23 cellular contexts compared by ENCODE assay signal in the genomic region with DNA sequence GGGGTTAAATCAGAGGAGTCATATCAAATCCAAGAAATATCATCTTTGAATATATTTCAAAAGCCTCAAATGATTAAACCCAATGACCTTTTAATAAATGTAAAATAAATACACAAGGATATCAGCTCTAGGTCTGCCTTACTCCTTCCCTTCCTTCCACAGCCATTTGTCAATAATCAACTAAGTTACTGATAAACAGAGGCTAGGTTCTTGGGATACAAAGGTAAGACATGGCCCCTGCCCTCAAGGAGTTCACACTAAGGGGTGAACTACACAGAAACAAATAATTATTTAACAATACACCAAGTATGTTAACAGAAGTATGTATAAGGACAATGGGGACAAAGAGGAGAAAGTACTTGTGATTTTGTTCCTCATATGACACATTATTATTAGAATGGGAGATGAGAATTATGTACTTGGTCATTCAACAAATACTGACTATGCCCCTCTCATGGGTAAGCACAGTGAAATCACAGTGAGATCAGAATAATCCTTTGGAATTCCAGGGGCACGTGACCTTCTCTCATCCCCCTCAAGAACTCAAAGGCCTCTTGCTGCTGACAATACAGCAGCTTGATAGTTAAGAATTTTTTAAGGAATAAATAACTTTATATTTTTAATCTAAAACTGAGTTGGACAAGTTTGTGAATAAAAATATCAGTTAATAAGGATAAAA. TPM values are rescaled to one million over a fixed set of nuclear protein-coding genes. Genes with fewer than 3 reads are reported as not detected.
A peak's percentile ranks its signal among the peaks of the same experiment; 100 is the strongest.
DNase-seq lines count a peak whose midpoint lies in the region; ATAC-seq, FAIRE-seq and TF ChIP-seq lines count a peak whose summit lies in the region.
"Had no signal": no experiment of that assay in that cellular context is flagged by ENCODE, and none has a peak within 500 bp of the region (broad histone marks: within the 10 kb centered on the region; RNA-seq: fewer than 3 reads in every experiment).

No MANE protein-coding gene starts in this region.

- no peak overlapping the region for H3K27ac ChIP-seq in IMR-90 (ENCODE audit: insufficient read depth, low read length)
- peak overlapping the region; percentile 20 to 75 for H3K27ac ChIP-seq in kidney (ENCODE audit: low read depth in 2 of 2, low read length in 2 of 2)
- peak overlapping the region; percentile 54 to 70 (median 61) for H3K27ac ChIP-seq in stomach
- H3K27ac ChIP-seq: HL-60, SK-N-MC had no signal

- H3K36me3 Mint-ChIP-seq in activated naive CD4-positive, alpha-beta T cell treated with anti-CD3 and anti-CD28 coated beads for 36 hours (ENCODE audit: low read depth): no peaks in the 10 kb centered on the region
- H3K36me3 Mint-ChIP-seq: CD4-positive, CD25-positive, alpha-beta regulatory T cell had no signal

- no peaks in the 10 kb centered on the region for H3K9me3 Mint-ChIP-seq in activated naive CD4-positive, alpha-beta T cell treated with anti-CD3 and anti-CD28 coated beads for 36 hours
- H3K9me3 Mint-ChIP-seq: CD4-positive, CD25-positive, alpha-beta regulatory T cell; HFFc6 had no signal

- dilution Hi-C loops in IMR-90 (cut with HindIII; ENCODE audit: low sequenced_read_pairs, unreplicated experiment): no loop called here

- H2BK120ac ChIP-seq in IMR-90 (ENCODE audit: low read depth, low read length): no peak overlapping the region

- no peak for DNase-seq in IMR-90
- no peak for DNase-seq in kidney
- DNase-seq in mucosa of gallbladder (ENCODE audit: low spot score): peak; percentile 58
- no peak for DNase-seq in stomach
- no peak for DNase-seq in BE2C
- no peak for DNase-seq in activated naive CD4-positive, alpha-beta T cell treated with anti-CD3 and anti-CD28 coated beads for 36 hours
- DNase-seq: CD4-positive, CD25-positive, alpha-beta regulatory T cell; DMS79; HFFc6; Kasumi-1; MG63; NCI-H1048; NCI-H1436; NCI-H2029; NCI-H2171; NCI-H446 treated with DMSO at 0.1 percent for 48 hours; NCI-H69; NK-92 treated with Interleukin-12 subunit alpha and Interleukin-12 subunit beta, amount 100 ng/mL, for 24 hours; OCI-M1; SHP77 had no signal

- intact Hi-C loops in IMR-90 (cut with micrococcal nuclease) (no loop called here), kidney (cut with DNase I) (no loop called here), stomach (cut with DNase I; ENCODE audit: low total_unique reads) (no loop called here)
- intact Hi-C loops in activated naive CD4-positive, alpha-beta T cell treated with anti-CD3 and anti-CD28 coated beads for 36 hours (cut with micrococcal nuclease): no loop called here

- TF ChIP-seq EP300 in stomach (IDR thresholded peaks at IDR 0.05): no peak

- H3K36me3 ChIP-seq in IMR-90 (ENCODE audit: control insufficient read depth, insufficient read depth, low read length): no peaks in the 10 kb centered on the region
- H3K36me3 ChIP-seq in kidney (ENCODE audit: control insufficient read depth in 1 of 2, insufficient read depth in 2 of 2, low read length in 2 of 2): no peaks in the 10 kb centered on the region
- no peaks in the 10 kb centered on the region for H3K36me3 ChIP-seq in stomach
- no peaks in the 10 kb centered on the region for H3K36me3 ChIP-seq in BE2C
- H3K36me3 ChIP-seq: MG63 had no signal

- H4K91ac ChIP-seq in IMR-90 (ENCODE audit: insufficient read depth, low read depth, low read length): no peak overlapping the region

- H2BK5ac ChIP-seq in IMR-90 (ENCODE audit: low read depth, low read length, poor library complexity, severe bottlenecking): no peak overlapping the region

- H4K20me1 ChIP-seq in IMR-90 (ENCODE audit: insufficient read depth, low read length): no peaks in the 10 kb centered on the region

- no peak overlapping the region for H2AK5ac ChIP-seq in IMR-90 (ENCODE audit: low read depth, low read length)

- H4K8ac ChIP-seq in IMR-90 (ENCODE audit: low read depth in 2 of 2, low read length in 2 of 2): no peak overlapping the region

- H3K4me2 ChIP-seq in IMR-90 (ENCODE audit: low read depth, low read length): no peak overlapping the region

- H2BK20ac ChIP-seq in IMR-90 (ENCODE audit: low read depth, low read length): no peak overlapping the region

- H3K4me1 Mint-ChIP-seq in activated naive CD4-positive, alpha-beta T cell treated with anti-CD3 and anti-CD28 coated beads for 36 hours (ENCODE audit: low read depth): no peaks in the 10 kb centered on the region
- H3K4me1 Mint-ChIP-seq: CD4-positive, CD25-positive, alpha-beta regulatory T cell had no signal

- H3K9me3 ChIP-seq in IMR-90 (ENCODE audit: control insufficient read depth, insufficient read depth, low read length) (no peaks in the 10 kb centered on the region), kidney (ENCODE audit: control insufficient read depth in 1 of 2, low read length in 2 of 2) (no peaks in the 10 kb centered on the region), stomach (no peaks in the 10 kb centered on the region), BE2C (no peaks in the 10 kb centered on the region)
- H3K9me3 ChIP-seq: MG63 had no signal

- no peak overlapping the region for H3K23ac ChIP-seq in IMR-90 (ENCODE audit: low read depth, low read length)

- no peak overlapping the region for H3K4ac ChIP-seq in IMR-90 (ENCODE audit: low read depth, low read length)

- H3K4me3 Mint-ChIP-seq in activated naive CD4-positive, alpha-beta T cell treated with anti-CD3 and anti-CD28 coated beads for 36 hours: no peak overlapping the region
- H3K4me3 Mint-ChIP-seq: CD4-positive, CD25-positive, alpha-beta regulatory T cell; HFFc6 had no signal

- FAIRE-seq in kidney (lab: Jason Lieb, UNC): no peak

- TF ChIP-seq POLR2A in IMR-90 (IDR thresholded peaks at IDR 0.05; ENCODE audit: low read depth, low read length): no peak
- TF ChIP-seq POLR2A in stomach (IDR thresholded peaks at IDR 0.05): no peak

- no peak overlapping the region for H3K27ac Mint-ChIP-seq in activated naive CD4-positive, alpha-beta T cell treated with anti-CD3 and anti-CD28 coated beads for 36 hours
- H3K27ac Mint-ChIP-seq: CD4-positive, CD25-positive, alpha-beta regulatory T cell; HFFc6 had no signal

- no TSS peak for BruUV-seq in IMR-90 (replicated peaks; lab: Mats Ljungman, UMichigan)

- no peak overlapping the region for H4K5ac ChIP-seq in IMR-90 (ENCODE audit: low read depth, low read length)

- no peak overlapping the region for H2AFZ ChIP-seq in IMR-90 (replicated peaks; ENCODE audit: low read length, poor library complexity)

- H3K4me3 ChIP-seq in IMR-90 (ENCODE audit: insufficient read depth, low read depth, low read length) (no peak overlapping the region), kidney (ENCODE audit: low read length in 2 of 2) (no peak overlapping the region), stomach (no peak overlapping the region), BE2C (ENCODE audit: low read depth, low read length) (no peak overlapping the region)
- H3K4me3 ChIP-seq: MG63, SK-N-MC had no signal

- POLR2A ChIA-PET in IMR-90 (lab: Charles Lee; ENCODE audit: unreplicated experiment): no interaction called here

- in situ Hi-C loops in IMR-90 (cut with MboI; ENCODE audit: low sequenced_read_pairs): no loop called here

- no peak overlapping the region for H3K14ac ChIP-seq in IMR-90 (replicated peaks; ENCODE audit: low read depth, low read length)

- H3K56ac ChIP-seq in IMR-90 (ENCODE audit: extremely low read depth, insufficient read depth, low read length): no peak overlapping the region

- WGBS in IMR-90 (ENCODE audit: extremely low coverage in 2 of 2, insufficient read length in 1 of 2), 2 experiments: no CpG with 5 or more reads among the region's 1 CpG
- WGBS in stomach, 5 donors: 56 to 79% (median 76%) methylated on average over 1 of the region's 1 CpG

- CTCF ChIA-PET in IMR-90 (lab: Yijun Ruan, JAX): no interaction called here
- CTCF ChIA-PET in activated naive CD4-positive, alpha-beta T cell treated with anti-CD3 and anti-CD28 coated beads for 36 hours (lab: Charles Lee): interaction anchor here (1.6 kb wide), 1 partner anchor 8 kb away, joined by 3 read pairs; no protein-coding TSS in a partner anchor

- H2AK9ac ChIP-seq in IMR-90 (replicated peaks; ENCODE audit: low read depth, low read length, poor library complexity): no peak overlapping the region

- H3K4me1 ChIP-seq in IMR-90 (ENCODE audit: control insufficient read depth, insufficient read depth, low read length) (no peaks in the 10 kb centered on the region), kidney (ENCODE audit: control insufficient read depth in 1 of 2, insufficient read depth in 1 of 2, low read depth in 1 of 2, low read length in 2 of 2) (peaks cover 9 to 47% of the 10 kb centered on the region in 2 donors), stomach (peaks cover 10 to 34% (median 16%) of the 10 kb centered on the region in 4 donors), BE2C (no peaks in the 10 kb centered on the region)

- H3K79me1 ChIP-seq in IMR-90 (ENCODE audit: low read depth in 1 of 2, low read length in 2 of 2): no peaks in the 10 kb centered on the region

- no peak overlapping the region for H2BK15ac ChIP-seq in IMR-90 (ENCODE audit: low read depth, low read length)

- TF ChIP-seq RAD21 in IMR-90 (IDR thresholded peaks at IDR 0.05; ENCODE audit: low read length): no peak

- no peaks in the 10 kb centered on the region for H3K9me1 ChIP-seq in IMR-90 (ENCODE audit: insufficient read depth, low read length)

- ATAC-seq in IMR-90 (ENCODE audit: low read depth) (no peak), HG02885 (IDR thresholded peaks at IDR 0.05; ENCODE audit: poor library complexity, unreplicated experiment) (no peak)

- H3K27me3 Mint-ChIP-seq in activated naive CD4-positive, alpha-beta T cell treated with anti-CD3 and anti-CD28 coated beads for 36 hours (ENCODE audit: low read depth): no peaks in the 10 kb centered on the region
- H3K27me3 Mint-ChIP-seq: CD4-positive, CD25-positive, alpha-beta regulatory T cell had no signal

- no peak overlapping the region for H3K18ac ChIP-seq in IMR-90 (ENCODE audit: low read depth, low read length)

- H3K27me3 ChIP-seq in IMR-90 (ENCODE audit: control insufficient read depth, insufficient read depth, low read length) (no peaks in the 10 kb centered on the region), stomach (no peaks in the 10 kb centered on the region), BE2C (no peaks in the 10 kb centered on the region)
- H3K27me3 ChIP-seq: MG63 had no signal

- no peak overlapping the region for H3K9ac ChIP-seq in IMR-90 (ENCODE audit: low read depth, low read length)
- H3K9ac ChIP-seq in kidney (ENCODE audit: low read length in 2 of 2): no peak overlapping the region

- TF ChIP-seq CTCF in IMR-90 (conservative IDR thresholded peaks at IDR 0.05; ENCODE audit: low read depth, low read length) (no peak), kidney (IDR thresholded peaks at IDR 0.05; ENCODE audit: borderline replicate concordance, extremely low read depth, insufficient read depth) (no peak), stomach (IDR thresholded peaks at IDR 0.05) (no peak), BE2C (IDR thresholded peaks at IDR 0.05; ENCODE audit: low read depth, low read length) (no peak)

RNA-seq across cellular contexts. Expression of a gene that starts 40.2 kb away (rescaled TPM):
- 14.5 and 20.3 TPM in 2 replicates for total RNA-seq in IMR-90 (2012; rRNA removed)
- polyA plus RNA-seq in IMR-90 (2012; rRNA removed): 22.1 and 24.6 TPM in 2 replicates
- polyA plus RNA-seq in IMR-90 (2012; cell fraction: cytosol; rRNA removed): 11.4 and 12.3 TPM in 2 replicates
- 3.0 and 8.8 TPM in 2 replicates for polyA plus RNA-seq in IMR-90 (2012; cell fraction: nucleus; rRNA removed; ENCODE audit: low replicate concordance)
- total RNA-seq in kidney: 686 TPM
- polyA plus RNA-seq in kidney (ENCODE audit: insufficient read depth, low read depth, low replicate concordance): 1,441 TPM
- 739 TPM for total RNA-seq in mucosa of gallbladder
- total RNA-seq in stomach: 100 to 1,000 TPM; 106 to 507 (median 272) TPM
- polyA plus RNA-seq in stomach: 100 to 1,000 TPM in 2 of 3 donors, 10 to 100 TPM in 1; 59.9 to 176 (median 109) TPM
- polyA plus RNA-seq in BE2C (2012; ENCODE audit: insufficient read depth, insufficient read length, low read depth): 111 TPM
- total RNA-seq in activated naive CD4-positive, alpha-beta T cell treated with anti-CD3 and anti-CD28 coated beads for 36 hours: 1 to 10 TPM; 5.6 to 6.2 TPM
